Comparison of ENCODE assay signal across 17 cellular contexts in genomic region chr5:24073097-24073496, GRCh38.
DNase-seq lines count a peak whose midpoint lies in the region; ATAC-seq, FAIRE-seq and TF ChIP-seq lines count a peak whose summit lies in the region.
"Had no signal": no experiment of that assay in that cellular context is flagged by ENCODE, and none has a peak within 500 bp of the region (broad histone marks: within the 10 kb centered on the region; RNA-seq: fewer than 3 reads in every experiment).

No MANE protein-coding gene starts in this region.

- TF ChIP-seq POLR2A in H54 (IDR thresholded peaks at IDR 0.05; ENCODE audit: low read depth, low read length) = no peak

- no peak overlapping the region for H2AFZ ChIP-seq in PC-3 (ENCODE audit: low read length)

- H3K9me2 ChIP-seq in PC-3 (replicated peaks; ENCODE audit: low read length) = no peaks in the 10 kb centered on the region

- H3K4me1 ChIP-seq in PC-3 (ENCODE audit: insufficient read depth, low read length) = peaks cover 43% of the 10 kb centered on the region
- no peaks in the 10 kb centered on the region for H3K4me1 ChIP-seq in right atrium auricular region
- H3K4me1 ChIP-seq: A549, Caco-2, HAP-1 had no signal

- H3F3A ChIP-seq in PC-3 (ENCODE audit: low read length, unreplicated experiment) = no peaks in the 10 kb centered on the region

- H3K27me3 ChIP-seq in PC-3 (ENCODE audit: low read length) (no peaks in the 10 kb centered on the region), right atrium auricular region (no peaks in the 10 kb centered on the region)

- peak overlapping the region; percentile 55 for H3K9ac ChIP-seq in PC-3 (ENCODE audit: low read length)

- BruUV-seq in PC-3 (replicated peaks; lab: Mats Ljungman, UMichigan) = no TSS peak

- H3K4me3 ChIP-seq in PC-3 (ENCODE audit: low read length) (no peak overlapping the region), right atrium auricular region (no peak overlapping the region)
- H3K4me3 ChIP-seq: A549, HAP-1 had no signal

- no peaks in the 10 kb centered on the region for H3K9me3 ChIP-seq in PC-3 (ENCODE audit: low read length)
- no peaks in the 10 kb centered on the region for H3K9me3 ChIP-seq in right atrium auricular region
- H3K9me3 ChIP-seq: A549, Caco-2, HAP-1 had no signal

- H3K36me3 ChIP-seq in PC-3 (ENCODE audit: low read depth, low read length) = no peaks in the 10 kb centered on the region
- H3K36me3 ChIP-seq in right atrium auricular region = no peaks in the 10 kb centered on the region
- H3K36me3 ChIP-seq: HAP-1 had no signal

- FAIRE-seq in H54 (lab: Jason Lieb, UNC) = peak; percentile 48
- FAIRE-seq: A549, D721Med, G401.6, GM12891 had no signal

- POLR2A ChIA-PET in PC-3 (lab: Charles Lee; ENCODE audit: unreplicated experiment) = no interaction called here

- DNase-seq in H54 (ENCODE audit: insufficient read length, low spot score) (no peak), PC-3 (peak; percentile 93), left kidney (ENCODE audit: low read depth, low spot score) (peak; percentile 2), right atrium auricular region (ENCODE audit: low spot score) (no peak)
- no peak for DNase-seq in stimulated activated CD4-positive, alpha-beta T cell treated with anti-CD3 and anti-CD28 coated beads, Interleukin-4, amount 100 ng/mL, for 24 hours
- DNase-seq: AML-193; Caco-2; CD4-positive, alpha-beta T cell; GOT3 had no signal

- peak overlapping the region; percentile 35; the same call in 1 of the 2 replicates for H3K4me2 ChIP-seq in PC-3 (ENCODE audit: low read length)
- H3K4me2 ChIP-seq: A549 had no signal

- TF ChIP-seq CTCF in 22Rv1 (IDR thresholded peaks at IDR 0.05) (no peak), PC-3 (conservative IDR thresholded peaks at IDR 0.05; ENCODE audit: low read depth, low read length) (no peak), right atrium auricular region (IDR thresholded peaks at IDR 0.05) (no peak)

- no peaks in the 10 kb centered on the region for H3K79me2 ChIP-seq in PC-3 (ENCODE audit: low read length)

- ATAC-seq in PC-3 (peak; percentile 95), GM21786 (IDR thresholded peaks at IDR 0.05; ENCODE audit: unreplicated experiment) (no peak)
- ATAC-seq: A549 had no signal

- H3K27ac ChIP-seq in 22Rv1 = peak overlapping the region; percentile 27
- H3K27ac ChIP-seq in PC-3 (ENCODE audit: low read length) = peak overlapping the region; percentile 86
- H3K27ac ChIP-seq in right atrium auricular region = no peak overlapping the region
- H3K27ac ChIP-seq: A549, C4-2B had no signal

- intact Hi-C loops in PC-3 (cut with micrococcal nuclease) = no loop called here

- CTCF ChIA-PET in PC-3 (lab: Charles Lee) = interaction anchor here (1.0 kb wide), 1 partner anchor 68 kb away, joined by 5 read pairs; no protein-coding TSS in a partner anchor

- no peaks in the 10 kb centered on the region for H4K20me1 ChIP-seq in PC-3 (ENCODE audit: low read length)

Comparison
In these comparisons a context has a peak if more than half of its experiments do, and no peak if none do; other contexts are left out.
1. H3K27ac ChIP-seq: peak in 22Rv1 (single experiment) and PC-3 (single experiment); none in right atrium auricular region (0 of 2).
2. DNase-seq: peak in PC-3 (single experiment) and left kidney (single experiment); none in H54 (single experiment), right atrium auricular region (single experiment) and stimulated activated CD4-positive, alpha-beta T cell treated with anti-CD3 and anti-CD28 coated beads, Interleukin-4, amount 100 ng/mL, for 24 hours (single experiment).